23 cellular contexts compared by ENCODE assay signal in genomic region chr9:7892975-7893374, GRCh38.
"Had no signal": no experiment of that assay in that cellular context is flagged by ENCODE, and none has a peak within 500 bp of the region (broad histone marks: within the 10 kb centered on the region; RNA-seq: fewer than 3 reads in every experiment).

No MANE protein-coding gene starts in this region.

- ATAC-seq: left colon; left lung; mucosa of descending colon; naive thymus-derived CD4-positive, alpha-beta T cell; natural killer cell treated with Interleukin-12 subunit alpha and Interleukin-12 subunit beta and Interleukin-15 and Interleukin-18, amount 100 ng/mL, for 72 hours; pancreas; right cardiac atrium; sciatic nerve; stimulated activated naive B cell treated with anti-CD40 and anti-IgM and Interleukin-4, amounts not matched to agents 10 μg/mL and 1 μg/mL and 100 μg/mL, for 72 hours; stimulated activated naive CD8-positive, alpha-beta T cell treated with anti-CD3 and anti-CD28 coated beads, Interleukin-15, Interleukin-2, amounts not matched to agents 100 U/mL and 50 U/mL, for 24 hours; upper lobe of right lung had no signal

- DNase-seq: hypothalamus; immature natural killer cell; kidney; left colon; left lung; midbrain; mucosa of descending colon; naive thymus-derived CD4-positive, alpha-beta T cell; pancreas; posterior cingulate gyrus; retina; right cardiac atrium; stimulated activated CD4-positive, alpha-beta T cell treated with anti-CD3 and anti-CD28 coated beads, Interleukin-12 subunit alpha, Interleukin-12 subunit beta, amount 100 ng/mL, for 4 hours; stimulated activated CD4-positive, alpha-beta T cell treated with anti-CD3 and anti-CD28 coated beads, Interleukin-15, amount 100 ng/mL, for 24 hours; stimulated activated CD4-positive, alpha-beta T cell treated with anti-CD3 and anti-CD28 coated beads, Interleukin-2, amount 100 ng/mL, for 24 hours; stimulated activated CD4-positive, alpha-beta T cell treated with anti-CD3 and anti-CD28 coated beads, Interleukin-4, amount 100 ng/mL, for 1 hour; stimulated activated naive B cell treated with anti-CD40 and anti-IgM and Interleukin-4, amounts not matched to agents 10 μg/mL and 1 μg/mL and 100 μg/mL, for 72 hours; stimulated activated naive CD8-positive, alpha-beta T cell treated with anti-CD3 and anti-CD28 coated beads, Interleukin-15, Interleukin-2, amounts not matched to agents 100 U/mL and 50 U/mL, for 24 hours; stomach; tibial artery; upper lobe of right lung had no signal
